In the genomic region with DNA sequence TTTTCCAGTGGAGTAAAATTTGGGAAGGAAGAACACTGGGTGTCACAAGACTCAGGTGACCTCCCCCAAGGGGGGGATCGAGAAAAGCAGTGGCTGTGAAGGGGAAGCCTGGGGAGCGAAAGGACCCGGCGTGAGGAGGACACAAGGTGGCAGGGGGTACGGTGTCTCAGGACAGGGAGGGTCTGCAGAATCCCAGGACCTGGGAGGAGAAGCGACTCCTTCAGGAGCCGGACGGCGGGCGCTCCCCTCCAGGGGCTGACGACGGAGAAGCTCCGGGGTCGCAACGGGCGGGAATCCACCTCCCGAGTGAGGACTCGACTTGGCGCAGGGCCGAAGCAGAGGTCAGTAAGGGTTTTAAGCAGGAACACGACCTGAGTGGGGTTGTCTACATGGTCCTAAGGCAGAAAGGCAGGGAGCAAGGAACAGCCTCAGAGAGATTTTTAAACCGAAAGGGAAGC, we compare ENCODE assay signal across 8 cellular contexts. TPM values are rescaled to one million over a fixed set of nuclear protein-coding genes. Genes with fewer than 3 reads are reported as not detected.
DNase-seq lines count a peak whose midpoint lies in the region; ATAC-seq, FAIRE-seq and TF ChIP-seq lines count a peak whose summit lies in the region.

No MANE protein-coding gene starts in this region.

- H3K36me3 ChIP-seq in RWPE2 (ENCODE audit: low read depth): peaks cover 29% of the 10 kb centered on the region
- peaks cover 5 to 26% (median 10%) of the 10 kb centered on the region in 4 experiments for H3K36me3 ChIP-seq in H1 (ENCODE audit: control insufficient read depth in 2 of 4, insufficient read depth in 4 of 4, low read length in 3 of 4)

- H3K9ac ChIP-seq in H1 (replicated peaks in 1 of 4; ENCODE audit: extremely low read depth in 1 of 4, low read depth in 3 of 4, low read length in 3 of 4): peak overlapping the region; percentile 50 to 64 (median 58); a peak in 6 of 7 replicates

- H4K91ac ChIP-seq in H1 (replicated peaks; ENCODE audit: insufficient read length, low read length): no peak overlapping the region

- H2BK20ac ChIP-seq in H1 (ENCODE audit: low read length): no peak overlapping the region

- peak overlapping the region; percentile 82 to 92 for H3K4me2 ChIP-seq in H1 (ENCODE audit: insufficient read depth in 1 of 2, low read depth in 2 of 2, low read length in 2 of 2)

- H3K36me3 Mint-ChIP-seq in CD4-positive, alpha-beta T cell (ENCODE audit: low read depth): peaks cover 59% of the 10 kb centered on the region

- H4K20me1 ChIP-seq in H1 (replicated peaks in 1 of 2; ENCODE audit: control insufficient read depth in 1 of 2, insufficient read depth in 2 of 2, low read length in 2 of 2): no peaks in the 10 kb centered on the region

- H3K18ac ChIP-seq in H1 (ENCODE audit: extremely low read depth, low read length): no peak overlapping the region

- DNase-seq in CD4-positive, alpha-beta T cell: no peak
- DNase-seq in RWPE2 (ENCODE audit: low spot score): no peak
- DNase-seq in H1 (ENCODE audit: low read depth in 1 of 2, low spot score in 2 of 2): peak in 1 of 2 experiments; percentile 73
- DNase-seq in urothelium cell line (ENCODE audit: low spot score): peak; percentile 22
- no peak for DNase-seq in stimulated activated CD4-positive, alpha-beta T cell treated with anti-CD3 and anti-CD28 coated beads, Interleukin-4, amount 100 ng/mL, for 1 hour

- FAIRE-seq in H1 (lab: Jason Lieb, UNC): no peak
- FAIRE-seq in urothelium cell line (lab: Jason Lieb, UNC): no peak

- 0 out of 2 replicates have a peak overlapping the region, but pooled peaks have one; percentile 68 for H2BK12ac ChIP-seq in H1 (ENCODE audit: low read depth, low read length)

- no peaks in the 10 kb centered on the region for H3K9me3 Mint-ChIP-seq in CD4-positive, alpha-beta T cell

- H2BK120ac ChIP-seq in H1 (replicated peaks; ENCODE audit: low read depth, low read length): peak overlapping the region; percentile 69

- no peaks in the 10 kb centered on the region for H3K27me3 ChIP-seq in CD4-positive, alpha-beta T cell (ENCODE audit: control insufficient read depth, insufficient read depth, low read length)
- no peaks in the 10 kb centered on the region for H3K27me3 ChIP-seq in RWPE2 (ENCODE audit: insufficient read depth, poor library complexity, severe bottlenecking)
- H3K27me3 ChIP-seq in H1 (replicated peaks in 1 of 4; ENCODE audit: control insufficient read depth in 3 of 4, extremely low read depth in 1 of 4, insufficient read depth in 3 of 4, low read length in 3 of 4): no peaks in the 10 kb centered on the region; a peak in 2 of 7 replicates
- H3K27me3 ChIP-seq in mononuclear cell (ENCODE audit: insufficient read depth, low read length): no peaks in the 10 kb centered on the region

- no peak for TF ChIP-seq RAD21 in H1 (IDR thresholded peaks at IDR 0.05 in 1 of 2, conservative IDR thresholded peaks at IDR 0.05 in 1 of 2; ENCODE audit: low read depth in 2 of 2, low read length in 2 of 2)

- CTCF ChIA-PET in CD4-positive, alpha-beta T cell (lab: Charles Lee): interaction anchor here (1.9 kb wide), 1 partner anchor 18 kb away, joined by 10 read pairs; the partner anchor contains the start of gene PPP2R1A
- CTCF ChIA-PET in H1 (lab: Charles Lee; ENCODE audit: partially characterized antibody): interaction anchor here (1.5 kb wide), 1 partner anchor 14 kb away, joined by 3 read pairs; no protein-coding TSS in a partner anchor

- POLR2A ChIA-PET in CD4-positive, alpha-beta T cell (lab: Charles Lee): interaction anchor here (1.3 to 3.1 kb wide), 3 partner anchors 19 to 142 kb away, joined by 4 to 52 read pairs (median 21); partner anchors contain the start of genes PPP2R1A, ZNF614 and ZNF616
- POLR2A ChIA-PET in H1 (lab: Charles Lee; ENCODE audit: partially characterized antibody): interaction anchor here (0.6 to 2.3 kb wide), 2 partner anchors 18 to 121 kb away, joined by 3 to 8 read pairs; partner anchors contain the start of gene PPP2R1A

- H3K9me3 ChIP-seq in CD4-positive, alpha-beta T cell (ENCODE audit: control insufficient read depth, low read length): no peaks in the 10 kb centered on the region
- H3K9me3 ChIP-seq in RWPE2 (ENCODE audit: severe bottlenecking) (no peaks in the 10 kb centered on the region), H1 (ENCODE audit: insufficient read depth in 2 of 2, low read depth in 1 of 2, low read length in 1 of 2) (no peaks in the 10 kb centered on the region), mononuclear cell (ENCODE audit: low read depth, low read length) (no peaks in the 10 kb centered on the region)

- H3K4me1 ChIP-seq in RWPE2 (ENCODE audit: insufficient read depth, poor library complexity, severe bottlenecking) (no peaks in the 10 kb centered on the region), H1 (replicated peaks in 1 of 4; ENCODE audit: control insufficient read depth in 3 of 4, insufficient read depth in 4 of 4, low read length in 3 of 4) (peaks cover 0 to 7% (median 1%) of the 10 kb centered on the region in 4 experiments; a peak in 4 of 7 replicates), mononuclear cell (ENCODE audit: insufficient read depth, low read length) (peaks cover 24% of the 10 kb centered on the region)

- H2AFZ ChIP-seq in H1 (ENCODE audit: low read length): peak overlapping the region; percentile 81

- H3K79me1 ChIP-seq in H1 (ENCODE audit: low read depth, low read length): no peaks in the 10 kb centered on the region

- no peak for TF ChIP-seq POLR2A in H1 (IDR thresholded peaks at IDR 0.05; ENCODE audit: control extremely low read depth in 1 of 2, low read depth in 2 of 2, low read length in 2 of 2)

- WGBS in H1 (ENCODE audit: extremely low coverage in 1 of 2, insufficient coverage in 1 of 2, insufficient read length in 1 of 2, insufficient replicate concordance in 2 of 2, low coverage in 1 of 2, low lambda C conversion rate in 2 of 2, missing lambda C conversion rate in 1 of 2), 2 experiments: 2% methylated on average over 21 of the region's 22 CpGs; no CpG with 5 or more reads in 1 of the 2 experiments

- H3K27me3 Mint-ChIP-seq in CD4-positive, alpha-beta T cell: no peaks in the 10 kb centered on the region

- no peak overlapping the region for H3K23ac ChIP-seq in H1 (ENCODE audit: insufficient read length)

- TF ChIP-seq CTCF in CD4-positive, alpha-beta T cell (IDR thresholded peaks at IDR 0.05): no peak
- TF ChIP-seq CTCF in RWPE2 (IDR thresholded peaks at IDR 0.05; ENCODE audit: poor library complexity, severe bottlenecking): no peak
- TF ChIP-seq CTCF in H1 (IDR thresholded peaks at IDR 0.05; ENCODE audit: control extremely low read depth in 1 of 3, insufficient read depth in 1 of 3, low read depth in 1 of 3, low read length in 3 of 3): no peak

- no peak overlapping the region for H2AK5ac ChIP-seq in H1 (ENCODE audit: low read depth, low read length)

- no peak overlapping the region for H2BK15ac ChIP-seq in H1 (ENCODE audit: low read length)

- no peak overlapping the region for H3K4ac ChIP-seq in H1 (replicated peaks; ENCODE audit: insufficient read length, low read depth, low read length)

- TF ChIP-seq EP300 in H1 (IDR thresholded peaks at IDR 0.05; ENCODE audit: borderline replicate concordance in 1 of 2, low read depth in 2 of 2, low read length in 2 of 2): no peak

- H3K4me3 ChIP-seq in RWPE2 (ENCODE audit: severe bottlenecking) (peak overlapping the region; percentile 75), H1 (ENCODE audit: extremely low read depth in 1 of 4, insufficient read depth in 2 of 4, low read depth in 3 of 4, low read length in 4 of 4) (peak overlapping the region; percentile 89 to 98 (median 92)), mononuclear cell (ENCODE audit: low read length) (peak overlapping the region; percentile 73)

- peaks cover 36% of the 10 kb centered on the region for H3K4me1 Mint-ChIP-seq in CD4-positive, alpha-beta T cell (ENCODE audit: low read depth)

- H3K56ac ChIP-seq in H1 (replicated peaks; ENCODE audit: insufficient read length, low read depth, low read length): no peak overlapping the region

- H3K4me3 Mint-ChIP-seq in CD4-positive, alpha-beta T cell: peak overlapping the region; percentile 93

- peaks cover 13% of the 10 kb centered on the region for H3K23me2 ChIP-seq in H1 (ENCODE audit: low read depth, low read length)

- H3K14ac ChIP-seq in H1 (ENCODE audit: insufficient read length): peak overlapping the region; percentile 79

- peak; percentile 17 for ATAC-seq in CD4-positive, alpha-beta T cell (ENCODE audit: poor library complexity)
- peak; percentile 26 for ATAC-seq in GM21723 (IDR thresholded peaks at IDR 0.05; ENCODE audit: unreplicated experiment)
- peak; percentile 37 for ATAC-seq in RWPE2 (ENCODE audit: low read depth)
- ATAC-seq in HG02884 (IDR thresholded peaks at IDR 0.05; ENCODE audit: unreplicated experiment): no peak

- H3K79me2 ChIP-seq in H1 (ENCODE audit: control insufficient read depth in 1 of 2, insufficient read depth in 2 of 2, low read length in 2 of 2): 0 out of 4 replicates have a peak, but pooled peaks cover 0 to 2% of the 10 kb centered on the region in 2 experiments

- no peak overlapping the region for H4K8ac ChIP-seq in H1 (ENCODE audit: extremely low read depth, insufficient read depth, low read length)

- intact Hi-C loops in CD4-positive, alpha-beta T cell (cut with DNase I, micrococcal nuclease): loop anchor here (1.0 to 2.0 kb wide), 3 partner anchors 18 to 128 kb away; no protein-coding TSS in a partner anchor

- H3K27ac Mint-ChIP-seq in CD4-positive, alpha-beta T cell: peak overlapping the region; percentile 95

- no peak overlapping the region for H4K5ac ChIP-seq in H1 (ENCODE audit: insufficient read length, low read depth, low read length)

- no peak overlapping the region for H2BK5ac ChIP-seq in H1 (ENCODE audit: low read depth, low read length)

- H3K27ac ChIP-seq in CD4-positive, alpha-beta T cell (ENCODE audit: low read depth, low read length): peak overlapping the region; percentile 82
- H3K27ac ChIP-seq in RWPE2 (ENCODE audit: poor library complexity, severe bottlenecking): peak overlapping the region; percentile 55
- H3K27ac ChIP-seq in H1 (ENCODE audit: low read depth, low read length): no peak overlapping the region

RNA-seq across cellular contexts. Expression of gene ZNF836, which starts 0.5 kb away (rescaled TPM):
- total RNA-seq in CD4-positive, alpha-beta T cell: 10 to 100 TPM; 24.1 to 26.2 TPM
- 27.2 and 31.9 TPM in 2 replicates for total RNA-seq in H1 (2021; fragmentation: NEBNext Ultra II Directional; extraction: Animal tissue kit (Norgen Biotek cat#: 25700))
- polyA plus RNA-seq in H1 (2011; rRNA removed): 5.6 and 6.8 TPM in 2 replicates
- polyA plus RNA-seq in H1 (2011; cell fraction: cytosol; rRNA removed): 5.6 TPM
- 24.0 TPM for polyA plus RNA-seq in H1 (2011; cell fraction: nucleus; rRNA removed)
- 13.4 to 26.7 TPM (median 14.4 TPM) in 4 replicates for polyA plus RNA-seq in H1 (2012, experiment 1 of 2)
- 9.3 TPM for polyA plus RNA-seq in H1 (2012, experiment 2 of 2)
- 24.7 TPM for polyA plus RNA-seq in H1 (2013, experiment 1 of 2)
- polyA plus RNA-seq in H1 (2013, experiment 2 of 2): 21.6 TPM
- polyA minus RNA-seq in H1 (2011; rRNA and poly(A)+ RNA removed): 25.2 and 31.2 TPM in 2 replicates
- 10.9 TPM for polyA minus RNA-seq in H1 (2011; cell fraction: cytosol; rRNA and poly(A)+ RNA removed)
- 28.6 TPM for polyA minus RNA-seq in H1 (2011; cell fraction: nucleus; rRNA and poly(A)+ RNA removed)
- total RNA-seq in mononuclear cell: 12.3 TPM

RNA-seq across cellular contexts. Expression of gene PPP2R1A, which starts 19.0 kb away (rescaled TPM):
- 100 to 1,000 TPM; 151 to 157 TPM for total RNA-seq in CD4-positive, alpha-beta T cell
- total RNA-seq in H1 (2021; fragmentation: NEBNext Ultra II Directional; extraction: Animal tissue kit (Norgen Biotek cat#: 25700)): 378 and 382 TPM in 2 replicates
- polyA plus RNA-seq in H1 (2011; rRNA removed): 380 and 428 TPM in 2 replicates
- polyA plus RNA-seq in H1 (2011; cell fraction: cytosol; rRNA removed): 289 TPM
- 373 TPM for polyA plus RNA-seq in H1 (2011; cell fraction: nucleus; rRNA removed)
- 423 to 640 TPM (median 550 TPM) in 4 replicates for polyA plus RNA-seq in H1 (2012, experiment 1 of 2)
- polyA plus RNA-seq in H1 (2012, experiment 2 of 2): 425 TPM
- 133 TPM for polyA plus RNA-seq in H1 (2013, experiment 1 of 2)
- 118 TPM for polyA plus RNA-seq in H1 (2013, experiment 2 of 2)
- 389 and 467 TPM in 2 replicates for polyA minus RNA-seq in H1 (2011; rRNA and poly(A)+ RNA removed)
- polyA minus RNA-seq in H1 (2011; cell fraction: cytosol; rRNA and poly(A)+ RNA removed): 311 TPM
- 219 TPM for polyA minus RNA-seq in H1 (2011; cell fraction: nucleus; rRNA and poly(A)+ RNA removed)
- total RNA-seq in mononuclear cell: 79.1 TPM

RNA-seq across cellular contexts. Expression of gene ZNF616, which starts 31.2 kb away (rescaled TPM):
- total RNA-seq in CD4-positive, alpha-beta T cell: 1 to 10 TPM in 1 of 2 experiments, under 1 TPM in 1; 0.99 to 1.5 TPM
- 40.2 and 40.5 TPM in 2 replicates for total RNA-seq in H1 (2021; fragmentation: NEBNext Ultra II Directional; extraction: Animal tissue kit (Norgen Biotek cat#: 25700))
- 3.5 and 5.7 TPM in 2 replicates for polyA plus RNA-seq in H1 (2011; rRNA removed)
- polyA plus RNA-seq in H1 (2011; cell fraction: cytosol; rRNA removed): 7.3 TPM
- polyA plus RNA-seq in H1 (2011; cell fraction: nucleus; rRNA removed): 9.4 TPM
- 14.1 to 26.9 TPM (median 18.7 TPM) in 4 replicates for polyA plus RNA-seq in H1 (2012, experiment 1 of 2)
- polyA plus RNA-seq in H1 (2012, experiment 2 of 2): 1.4 TPM
- polyA plus RNA-seq in H1 (2013, experiment 1 of 2): 15.4 TPM
- 13.2 TPM for polyA plus RNA-seq in H1 (2013, experiment 2 of 2)
- polyA minus RNA-seq in H1 (2011; rRNA and poly(A)+ RNA removed): 30.0 and 41.0 TPM in 2 replicates
- 17.4 TPM for polyA minus RNA-seq in H1 (2011; cell fraction: cytosol; rRNA and poly(A)+ RNA removed)
- polyA minus RNA-seq in H1 (2011; cell fraction: nucleus; rRNA and poly(A)+ RNA removed): 60.3 TPM
- total RNA-seq in mononuclear cell: 1.2 TPM

Comparison
In these comparisons a context has a peak if more than half of its experiments do, and no peak if none do; other contexts are left out.
1. RNA of gene ZNF616, which starts 31.2 kb away (total RNA-seq): 40.2 to 40.5 TPM in H1; 0.99 to 1.5 TPM in CD4-positive, alpha-beta T cell and 1.2 TPM in mononuclear cell (single experiment); every median in the first group is over 10 times any median in the second.
2. Peak in every context shown above with its lines, with median percentiles within 50 percentile points of each other: H3K4me3 ChIP-seq.